8 cellular contexts compared by ENCODE assay signal in the genomic region with DNA sequence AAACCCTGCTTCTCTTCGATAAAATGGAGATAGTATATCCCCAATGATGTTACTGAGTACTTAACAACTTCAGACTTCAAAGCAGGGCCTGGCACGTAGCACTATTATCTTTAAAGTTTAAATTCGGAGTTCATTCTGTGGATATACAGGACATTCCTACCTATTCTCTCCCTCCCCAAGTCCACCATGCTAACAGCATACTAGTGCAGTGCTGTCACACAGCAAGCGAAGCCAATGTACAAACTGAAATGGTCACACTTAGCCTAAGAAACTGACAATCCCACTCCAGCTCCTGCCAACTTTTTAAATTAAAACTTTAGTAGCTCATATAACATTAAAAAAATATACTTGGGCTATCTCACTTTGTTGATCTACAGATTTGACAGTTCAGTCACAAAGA. TPM values are rescaled to one million over a fixed set of nuclear protein-coding genes. Genes with fewer than 3 reads are reported as not detected.
DNase-seq lines count a peak whose midpoint lies in the region; ATAC-seq, FAIRE-seq and TF ChIP-seq lines count a peak whose summit lies in the region.

No MANE protein-coding gene starts in this region.

- no peaks in the 10 kb centered on the region for H3K27me3 Mint-ChIP-seq in CD4-positive, alpha-beta memory T cell
- no peaks in the 10 kb centered on the region for H3K27me3 Mint-ChIP-seq in effector memory CD8-positive, alpha-beta T cell

- no peaks in the 10 kb centered on the region for H3K9me3 ChIP-seq in CD4-positive, alpha-beta memory T cell (ENCODE audit: control insufficient read depth in 1 of 2, low read length in 2 of 2)
- H3K9me3 ChIP-seq in Loucy (ENCODE audit: insufficient read depth, low read depth, low read length) (no peaks in the 10 kb centered on the region), pancreas (no peaks in the 10 kb centered on the region), ovary (no peaks in the 10 kb centered on the region)

- peaks cover 75% of the 10 kb centered on the region for H3K79me2 ChIP-seq in Loucy (ENCODE audit: insufficient read depth, low read length)

- peak overlapping the region in 6 of 7 donors; percentile 96 to 99 (median 99) for H3K27ac Mint-ChIP-seq in CD4-positive, alpha-beta memory T cell
- peak overlapping the region; percentile 95 to 97 for H3K27ac Mint-ChIP-seq in effector memory CD8-positive, alpha-beta T cell

- H3K9me3 Mint-ChIP-seq in CD4-positive, alpha-beta memory T cell, result no peaks in the 10 kb centered on the region
- no peaks in the 10 kb centered on the region for H3K9me3 Mint-ChIP-seq in effector memory CD8-positive, alpha-beta T cell

- peaks cover 40 to 50% (median 48%) of the 10 kb centered on the region in 4 donors for H3K4me1 Mint-ChIP-seq in CD4-positive, alpha-beta memory T cell
- peaks cover 26 to 40% of the 10 kb centered on the region in 2 donors for H3K4me1 Mint-ChIP-seq in effector memory CD8-positive, alpha-beta T cell (ENCODE audit: low read depth in 2 of 2)

- H4K20me1 ChIP-seq in Loucy (ENCODE audit: insufficient read depth, low read length, poor library complexity, severe bottlenecking), result peaks cover 53% of the 10 kb centered on the region

- CTCF ChIA-PET in CD4-positive, alpha-beta memory T cell (lab: Charles Lee; ENCODE audit: partially characterized antibody), result interaction anchor here (0.6 to 3.8 kb wide), 18 partner anchors 14 to 1019 kb away, joined by 3 to 50 read pairs (median 6); a partner anchor contains a TSS

- peaks cover 70% of the 10 kb centered on the region for H3K4me1 ChIP-seq in CD4-positive, alpha-beta memory T cell (ENCODE audit: insufficient read depth, low read length)
- H3K4me1 ChIP-seq in Loucy (ENCODE audit: insufficient read depth, low read length, poor library complexity, severe bottlenecking), result peaks cover 58% of the 10 kb centered on the region
- H3K4me1 ChIP-seq in pancreas, result peaks cover 4 to 34% (median 21%) of the 10 kb centered on the region in 3 donors
- H3K4me1 ChIP-seq in ovary (ENCODE audit: insufficient read depth), result peaks cover 3% of the 10 kb centered on the region

- peak overlapping the region; percentile 72 to 78 for H3K4me3 ChIP-seq in CD4-positive, alpha-beta memory T cell (ENCODE audit: low read length in 2 of 2)
- H3K4me3 ChIP-seq in Loucy (ENCODE audit: low read length, poor library complexity, severe bottlenecking), result peak overlapping the region; percentile 96
- H3K4me3 ChIP-seq in pancreas, result peak overlapping the region in 1 of 4 donors; percentile 64
- H3K4me3 ChIP-seq in ovary, result no peak overlapping the region

- 62 to 77% methylated on average over 4 of the region's 4 CpGs for WGBS in pancreas, 2 donors
- WGBS in ovary, 3 donors, result 64 to 77% (median 66%) methylated on average over 4 of the region's 4 CpGs

- no peak for TF ChIP-seq EP300 in ovary (IDR thresholded peaks at IDR 0.05)

- H3K4me3 Mint-ChIP-seq in CD4-positive, alpha-beta memory T cell, result peak overlapping the region in 7 of 8 donors; percentile 91 to 100 (median 95)
- peak overlapping the region; percentile 98 to 99 for H3K4me3 Mint-ChIP-seq in effector memory CD8-positive, alpha-beta T cell

- no peak for TF ChIP-seq CTCF in Loucy (conservative IDR thresholded peaks at IDR 0.05; ENCODE audit: low read length)
- no peak for TF ChIP-seq CTCF in pancreas (IDR thresholded peaks at IDR 0.05)
- no peak for TF ChIP-seq CTCF in ovary (IDR thresholded peaks at IDR 0.05)

- peaks cover 20 to 24% of the 10 kb centered on the region in 2 donors for H3K36me3 Mint-ChIP-seq in CD4-positive, alpha-beta memory T cell
- peaks cover 9% of the 10 kb centered on the region for H3K36me3 Mint-ChIP-seq in effector memory CD8-positive, alpha-beta T cell (ENCODE audit: insufficient read depth)

- peaks cover 8% of the 10 kb centered on the region for H3K36me3 ChIP-seq in CD4-positive, alpha-beta memory T cell (ENCODE audit: insufficient read depth, low read length)
- H3K36me3 ChIP-seq in Loucy (ENCODE audit: insufficient read depth, low read length) (peaks cover 20% of the 10 kb centered on the region), pancreas (no peaks in the 10 kb centered on the region), ovary (no peaks in the 10 kb centered on the region)

- ATAC-seq in effector memory CD8-positive, alpha-beta T cell (replicated peaks), result no peak
- ATAC-seq in pancreas (no peak), HG03378 (IDR thresholded peaks at IDR 0.05; ENCODE audit: unreplicated experiment) (no peak)

- intact Hi-C loops in CD4-positive, alpha-beta memory T cell (cut with micrococcal nuclease), result loop anchor here (2.0 to 5.0 kb wide), 3 partner anchors 17 to 1805 kb away; a partner anchor contains a TSS
- intact Hi-C loops in pancreas (cut with DNase I), result loop anchor here in 1 of 3 donors (10.0 kb wide), 1 partner anchor 133 kb away; a partner anchor contains a TSS
- intact Hi-C loops in ovary (cut with DNase I), result loop anchor here (2.0 to 10.0 kb wide), 3 partner anchors 55 to 385 kb away; a partner anchor contains a TSS

- no peak overlapping the region for H2AFZ ChIP-seq in Loucy (ENCODE audit: low read length)

- peak overlapping the region; percentile 95 for H3K4me2 ChIP-seq in Loucy (ENCODE audit: low read depth, low read length, poor library complexity, severe bottlenecking)

- no peak for DNase-seq in CD4-positive, alpha-beta memory T cell
- DNase-seq in effector memory CD8-positive, alpha-beta T cell, result no peak
- no peak for DNase-seq in pancreas
- no peak for DNase-seq in MV-4-11 (lab: John Stamatoyannopoulos, UW)
- DNase-seq in ovary, result no peak
- no peak for DNase-seq in Kasumi-1 (lab: John Stamatoyannopoulos, UW)

- H3F3A ChIP-seq in Loucy (ENCODE audit: low read depth), result peaks cover 21% of the 10 kb centered on the region

- TF ChIP-seq POLR2A in ovary (IDR thresholded peaks at IDR 0.05), result no peak

- POLR2A ChIA-PET in CD4-positive, alpha-beta memory T cell (lab: Charles Lee; ENCODE audit: partially characterized antibody), result interaction anchor here (0.6 to 3.9 kb wide), 20 partner anchors 11 to 1686 kb away, joined by 3 to 118 read pairs (median 13); a partner anchor contains a TSS

- peak overlapping the region; percentile 86 for H3K27ac ChIP-seq in CD4-positive, alpha-beta memory T cell (ENCODE audit: low read depth, low read length)
- H3K27ac ChIP-seq in pancreas (peak overlapping the region in 3 of 4 donors; percentile 7 to 95 (median 85)), ovary (peak overlapping the region in 1 of 2 donors; percentile 91)

- peak overlapping the region; percentile 99 for H3K9ac ChIP-seq in Loucy (ENCODE audit: low read depth, low read length, poor library complexity, severe bottlenecking)

- no peaks in the 10 kb centered on the region for H3K27me3 ChIP-seq in CD4-positive, alpha-beta memory T cell (ENCODE audit: insufficient read depth, low read length)
- peaks cover 5% of the 10 kb centered on the region for H3K27me3 ChIP-seq in Loucy (ENCODE audit: insufficient read depth, low read length, poor library complexity, severe bottlenecking)
- H3K27me3 ChIP-seq in pancreas, result no peaks in the 10 kb centered on the region
- H3K27me3 ChIP-seq in ovary, result no peaks in the 10 kb centered on the region

- no peaks in the 10 kb centered on the region for H3K9me2 ChIP-seq in Loucy (replicated peaks; ENCODE audit: low read depth, low read length)

- no peak for FAIRE-seq in pancreas (lab: Jason Lieb, UNC)

RNA-seq across cellular contexts. Expression of a gene that starts 1.2 kb away (rescaled TPM):
- total RNA-seq in CD4-positive, alpha-beta memory T cell, result 10 to 100 TPM; 74.5 to 76.7 TPM
- 10 to 100 TPM; 44.9 to 66.3 TPM for polyA plus RNA-seq in CD4-positive, alpha-beta memory T cell
- 10 to 100 TPM; 10.1 to 23.7 (median 15.1) TPM for total RNA-seq in pancreas
- polyA plus RNA-seq in pancreas, result 1 to 10 TPM; 3.6 to 8.3 TPM
- total RNA-seq in ovary, result 10 to 100 TPM; 24.0 to 47.8 (median 38.4) TPM
- polyA plus RNA-seq in ovary, result 10 to 100 TPM; 10.5 to 15.2 TPM

RNA-seq across cellular contexts. Expression of a gene that starts 2.5 kb away (rescaled TPM):
- 100 to 1,000 TPM; 146 to 157 TPM for total RNA-seq in CD4-positive, alpha-beta memory T cell
- 100 to 1,000 TPM; 359 to 521 TPM for polyA plus RNA-seq in CD4-positive, alpha-beta memory T cell
- total RNA-seq in pancreas, result 10 to 100 TPM; 25.1 to 68.3 (median 43.7) TPM
- 10 to 100 TPM; 33.8 to 91.5 TPM for polyA plus RNA-seq in pancreas
- 100 to 1,000 TPM; 117 to 221 (median 144) TPM for total RNA-seq in ovary
- 100 to 1,000 TPM in 1 of 2 donors, 10 to 100 TPM in 1; 99.7 to 257 TPM for polyA plus RNA-seq in ovary

RNA-seq across cellular contexts. Expression of a gene that starts 53.4 kb away (rescaled TPM):
- 10 to 100 TPM; 24.2 to 27.0 TPM for total RNA-seq in CD4-positive, alpha-beta memory T cell
- polyA plus RNA-seq in CD4-positive, alpha-beta memory T cell, result 10 to 100 TPM; 29.0 to 45.6 TPM
- total RNA-seq in pancreas (10 to 100 TPM in 5 of 6 donors, 1 to 10 TPM in 1; 8.4 to 25.6 (median 15.2) TPM), ovary (10 to 100 TPM; 36.5 to 52.4 (median 43.7) TPM)
- polyA plus RNA-seq in pancreas (10 to 100 TPM; 26.5 to 38.7 TPM), ovary (10 to 100 TPM; 47.7 to 53.4 TPM)
